ENCODE assay signal across 18 cellular contexts in genomic region chr5:2711446-2712425, GRCh38. TPM values are rescaled to one million over a fixed set of nuclear protein-coding genes. Genes with fewer than 3 reads are reported as not detected.
A peak's percentile ranks its signal among the peaks of the same experiment; 100 is the strongest.
DNase-seq lines count a peak whose midpoint lies in the region; ATAC-seq and TF ChIP-seq lines count a peak whose summit lies in the region.
"Had no signal": no experiment of that assay in that cellular context is flagged by ENCODE, and none has a peak within 500 bp of the region (broad histone marks: within the 10 kb centered on the region; RNA-seq: fewer than 3 reads in every experiment).

No MANE protein-coding gene starts in this region.

- no peaks in the 10 kb centered on the region for H3K9me3 ChIP-seq in sigmoid colon
- H3K9me3 ChIP-seq in GM23248 (ENCODE audit: low read depth) = no peaks in the 10 kb centered on the region
- H3K9me3 ChIP-seq in heart right ventricle = no peaks in the 10 kb centered on the region
- peaks cover 9% of the 10 kb centered on the region for H3K9me3 ChIP-seq in A673 (ENCODE audit: low read depth, low read length, poor library complexity, severe bottlenecking)
- H3K9me3 ChIP-seq: A549, BLaER1, HAP-1 had no signal

- H3K4me3 ChIP-seq in sigmoid colon (no peak overlapping the region), GM23248 (no peak overlapping the region), heart right ventricle (no peak overlapping the region), A673 (ENCODE audit: low read depth, low read length, poor library complexity, severe bottlenecking) (no peak overlapping the region)
- H3K4me3 ChIP-seq: A549, BLaER1, HAP-1 had no signal

- H3K4me1 ChIP-seq in sigmoid colon = no peaks in the 10 kb centered on the region
- H3K4me1 ChIP-seq in GM23248 (ENCODE audit: insufficient read depth) = no peaks in the 10 kb centered on the region
- no peaks in the 10 kb centered on the region for H3K4me1 ChIP-seq in heart right ventricle
- no peaks in the 10 kb centered on the region for H3K4me1 ChIP-seq in A673 (ENCODE audit: insufficient read depth, low read length, poor library complexity, severe bottlenecking)
- H3K4me1 ChIP-seq: A549, HAP-1 had no signal

- TF ChIP-seq EP300 in sigmoid colon (IDR thresholded peaks at IDR 0.05) = no peak

- no peaks in the 10 kb centered on the region for H3F3A ChIP-seq in GM23248 (ENCODE audit: insufficient read depth)

- intact Hi-C loops in sigmoid colon (cut with DNase I) (no loop called here), heart right ventricle (cut with DNase I) (no loop called here), A673 (cut with micrococcal nuclease; ENCODE audit: unreplicated experiment) (no loop called here)

- no TSS peak for BruUV-seq in A673 (replicated peaks; lab: Mats Ljungman, UMichigan)

- H3K9ac ChIP-seq in GM23248 = no peak overlapping the region
- H3K9ac ChIP-seq: BLaER1 had no signal

- in situ Hi-C loops in GM23248 (cut with MboI) = no loop called here

- H3K4me2 ChIP-seq in GM23248 (ENCODE audit: unreplicated experiment) = no peak overlapping the region
- H3K4me2 ChIP-seq: A549, BLaER1 had no signal

- no peak overlapping the region for H3K27ac ChIP-seq in sigmoid colon
- H3K27ac ChIP-seq in GM23248 = no peak overlapping the region
- H3K27ac ChIP-seq in heart right ventricle = no peak overlapping the region
- no peak overlapping the region for H3K27ac ChIP-seq in A673 (ENCODE audit: low read depth, low read length, poor library complexity, severe bottlenecking)
- H3K27ac ChIP-seq: 22Rv1, A549, BLaER1 had no signal

- no peak overlapping the region for H2AFZ ChIP-seq in GM23248

- H3K27me3 ChIP-seq in sigmoid colon = peaks cover 0 to 7% (median 0%) of the 10 kb centered on the region in 3 donors
- H3K27me3 ChIP-seq in GM23248 (replicated peaks; ENCODE audit: insufficient read depth) = peaks cover 5% of the 10 kb centered on the region; the same call in 1 of the 2 replicates
- H3K27me3 ChIP-seq in heart right ventricle = peaks cover 0 to 31% (median 23%) of the 10 kb centered on the region in 7 donors
- H3K27me3 ChIP-seq in A673 (replicated peaks; ENCODE audit: insufficient read depth, low read depth, low read length, poor library complexity) = no peaks in the 10 kb centered on the region
- H3K27me3 ChIP-seq: BLaER1 had no signal

- no peaks in the 10 kb centered on the region for H3K9me2 ChIP-seq in GM23248 (ENCODE audit: insufficient read depth)

- no peak for TF ChIP-seq CTCF in sigmoid colon (IDR thresholded peaks at IDR 0.05)
- no peak for TF ChIP-seq CTCF in heart right ventricle (IDR thresholded peaks at IDR 0.05)
- no peak for TF ChIP-seq CTCF in A673 (conservative IDR thresholded peaks at IDR 0.05; ENCODE audit: low read depth, low read length)

- POLR2A ChIA-PET in A673 (lab: Charles Lee; ENCODE audit: low non-redundant PET) = no interaction called here

- ATAC-seq in heart right ventricle = no peak

- WGBS in sigmoid colon, 2 donors = 72 to 80% methylated on average over 24 of the region's 24 CpGs
- WGBS in GM23248 (ENCODE audit: low coverage in 1 of 2, low lambda C conversion rate in 2 of 2, missing lambda C conversion rate in 2 of 2), 2 experiments = 60 to 69% methylated on average over 24 of the region's 24 CpGs
- WGBS in heart right ventricle, 2 donors = 81 to 83% methylated on average over 24 of the region's 24 CpGs

- DNase-seq in NCI-H82 (lab: John Stamatoyannopoulos, UW) (peak; percentile 48), NCI-H82 treated with DMSO at 0.1 percent for 48 hours (lab: John Stamatoyannopoulos, UW; ENCODE audit: unreplicated experiment) (no peak), mesenteric fat pad (ENCODE audit: low spot score) (peak; percentile 62), sigmoid colon (peak; percentile 43), GM23248 (no peak), heart right ventricle (no peak), A673 (ENCODE audit: low spot score) (no peak)
- DNase-seq: CD4-positive, alpha-beta memory T cell; DMS153; DMS79; GF-D8 had no signal

- CTCF ChIA-PET in A673 (lab: Charles Lee) = no interaction called here

- no peak for TF ChIP-seq POLR2A in sigmoid colon (IDR thresholded peaks at IDR 0.05)

- H3K36me3 ChIP-seq in sigmoid colon = no peaks in the 10 kb centered on the region
- no peaks in the 10 kb centered on the region for H3K36me3 ChIP-seq in GM23248 (ENCODE audit: low read depth)
- H3K36me3 ChIP-seq in heart right ventricle = no peaks in the 10 kb centered on the region
- no peaks in the 10 kb centered on the region for H3K36me3 ChIP-seq in A673 (ENCODE audit: insufficient read depth, low read length, poor library complexity, severe bottlenecking)
- H3K36me3 ChIP-seq: BLaER1, HAP-1 had no signal

- H4K20me1 ChIP-seq in GM23248 (ENCODE audit: insufficient read depth) = no peaks in the 10 kb centered on the region
- H4K20me1 ChIP-seq: BLaER1 had no signal

- no peaks in the 10 kb centered on the region for H3K79me2 ChIP-seq in GM23248 (ENCODE audit: insufficient read depth)

RNA-seq across cellular contexts. Expression of gene IRX2, which starts 39.7 kb away (rescaled TPM):
- total RNA-seq in mesenteric fat pad = 0.45 TPM
- not detected for total RNA-seq in sigmoid colon
- under 1 TPM in 1 of 3 donors, not detected in 2; 0.03 TPM for polyA plus RNA-seq in sigmoid colon
- total RNA-seq in GM23248 (2014; rRNA removed; shearing (Covaris generic)) = 30.6 and 38.1 TPM in 2 replicates
- polyA plus RNA-seq in GM23248 (2016; fragmentation: Nextera tagmentation; extraction: Ambion mirVana) = 6.1 TPM in 2 replicates
- total RNA-seq in heart right ventricle = 1 to 10 TPM in 5 of 10 donors, under 1 TPM in 5; 0.09 to 6.4 (median 1.1) TPM
- 1 to 10 TPM; 1.4 to 2.5 TPM for polyA plus RNA-seq in heart right ventricle
- not detected in 2 replicates for total RNA-seq in A673 (2021)
- total RNA-seq: CD4-positive, alpha-beta memory T cell; H4 had no signal
- polyA plus RNA-seq: AG04450; CD14-positive monocyte; CD4-positive, alpha-beta memory T cell had no signal

Comparison
In these comparisons a context has a peak if more than half of its experiments do, and no peak if none do; other contexts are left out.
1. DNase-seq: peak in NCI-H82 (single experiment), mesenteric fat pad (single experiment) and sigmoid colon (single experiment); none in NCI-H82 treated with DMSO at 0.1 percent for 48 hours (single experiment), GM23248 (single experiment), heart right ventricle (0 of 2) and A673 (single experiment).